ENCODE assay signal across 7 cellular contexts in genomic region chr2:200575957-200576356, GRCh38. TPM values are rescaled to one million over a fixed set of nuclear protein-coding genes. Genes with fewer than 3 reads are reported as not detected.
A peak's percentile ranks its signal among the peaks of the same experiment; 100 is the strongest.
DNase-seq lines count a peak whose midpoint lies in the region; ATAC-seq, FAIRE-seq and TF ChIP-seq lines count a peak whose summit lies in the region.

No MANE protein-coding gene starts in this region.

- H3K4me3 Mint-ChIP-seq in Caco-2 (ENCODE audit: unreplicated experiment): no peak overlapping the region

- H2AFZ ChIP-seq in Karpas-422 (ENCODE audit: low read length): no peak overlapping the region
- no peak overlapping the region for H2AFZ ChIP-seq in K562 (ENCODE audit: low read depth, low read length)
- no peak overlapping the region for H2AFZ ChIP-seq in osteoblast (ENCODE audit: low read length)

- H4K20me1 ChIP-seq in DOHH2 (ENCODE audit: control insufficient read depth, insufficient read depth, low read depth, low read length) (no peaks in the 10 kb centered on the region), Karpas-422 (ENCODE audit: insufficient read depth, low read depth, low read length) (no peaks in the 10 kb centered on the region), K562 (replicated peaks; ENCODE audit: control insufficient read depth, insufficient read depth, low read length) (no peaks in the 10 kb centered on the region), osteoblast (ENCODE audit: insufficient read depth, low read length) (no peaks in the 10 kb centered on the region)

- no peak overlapping the region for H3K4me3 ChIP-seq in DOHH2 (ENCODE audit: low read length)
- H3K4me3 ChIP-seq in Karpas-422 (ENCODE audit: low read length): no peak overlapping the region
- no peak overlapping the region for H3K4me3 ChIP-seq in K562
- no peak overlapping the region for H3K4me3 ChIP-seq in osteoblast (ENCODE audit: insufficient read depth, low read length)
- H3K4me3 ChIP-seq in Caco-2 (ENCODE audit: low read depth, low read length): no peak overlapping the region

- H3K27me3 Mint-ChIP-seq in Caco-2 (ENCODE audit: insufficient read depth, unreplicated experiment): no peaks in the 10 kb centered on the region

- no peak for FAIRE-seq in K562 (lab: Jason Lieb, UNC)

- TF ChIP-seq POLR2A in K562 (conservative IDR thresholded peaks at IDR 0.05): no peak

- peak; percentile 49 for TF ChIP-seq CTCF in DOHH2 (IDR thresholded peaks at IDR 0.05; ENCODE audit: low read depth, low read length, poor library complexity, severe bottlenecking)
- TF ChIP-seq CTCF in K562 (IDR thresholded peaks at IDR 0.05 in 2 of 3, conservative IDR thresholded peaks at IDR 0.05 in 1 of 3; ENCODE audit: insufficient read depth in 2 of 3, low read depth in 1 of 3, low read length in 3 of 3): peak; percentile 6 to 44 (median 13); a peak in 3 of 6 replicates
- peak; percentile 54 for TF ChIP-seq CTCF in osteoblast (IDR thresholded peaks at IDR 0.05; ENCODE audit: extremely low read depth, low read depth, low read length)
- TF ChIP-seq CTCF in Caco-2 (IDR thresholded peaks at IDR 0.05; ENCODE audit: insufficient read depth in 1 of 2, low read depth in 1 of 2, low read length in 1 of 2, severe bottlenecking in 1 of 2, unreplicated experiment in 1 of 2): peak in 1 of 2 experiments; percentile 41

- peak; percentile 44 for DNase-seq in Karpas-422
- no peak for DNase-seq in K562 (ENCODE audit: extremely low read depth in 1 of 4, low spot score in 3 of 4)
- DNase-seq in osteoblast (ENCODE audit: insufficient read length, low spot score, missing footprints): no peak
- no peak for DNase-seq in Caco-2
- no peak for DNase-seq in NK-92 treated with Interleukin-12 subunit alpha and Interleukin-12 subunit beta, amount 100 ng/mL, for 24 hours (lab: John Stamatoyannopoulos, UW)
- no peak for DNase-seq in T1000 (lab: John Stamatoyannopoulos, UW)

- ATAC-seq in K562: no peak

- H3F3A ChIP-seq in DOHH2 (ENCODE audit: control insufficient read depth, insufficient read depth): no peaks in the 10 kb centered on the region

- H3K4me2 ChIP-seq in DOHH2 (ENCODE audit: low read length) (no peak overlapping the region), Karpas-422 (ENCODE audit: low read depth, low read length, poor library complexity, severe bottlenecking) (no peak overlapping the region), K562 (ENCODE audit: insufficient read depth, low read length) (no peak overlapping the region), osteoblast (ENCODE audit: insufficient read depth, low read length) (no peak overlapping the region)

- H3K9ac ChIP-seq in Karpas-422 (ENCODE audit: low read length) (no peak overlapping the region), K562 (ENCODE audit: insufficient read depth in 1 of 2, low read depth in 2 of 2, low read length in 2 of 2) (no peak overlapping the region)

- H3K36me3 ChIP-seq in DOHH2 (ENCODE audit: control insufficient read depth, low read length): peaks cover 58% of the 10 kb centered on the region
- peaks cover 49% of the 10 kb centered on the region for H3K36me3 ChIP-seq in Karpas-422 (ENCODE audit: insufficient read depth, low read length)
- peaks cover 12% of the 10 kb centered on the region; the same call in 2 of the 3 replicates for H3K36me3 ChIP-seq in K562 (ENCODE audit: control insufficient read depth, insufficient read depth, low read length)
- H3K36me3 ChIP-seq in osteoblast (ENCODE audit: insufficient read depth, low read length): no peaks in the 10 kb centered on the region
- H3K36me3 ChIP-seq in Caco-2 (ENCODE audit: control insufficient read depth, insufficient read depth, low read length): no peaks in the 10 kb centered on the region

- H3K36me3 Mint-ChIP-seq in Caco-2 (ENCODE audit: insufficient read depth, unreplicated experiment): peaks cover 7% of the 10 kb centered on the region

- POLR2A ChIA-PET in K562 (lab: Yijun Ruan, JAX): no interaction called here
- POLR2A ChIA-PET in Caco-2 (lab: Charles Lee): no interaction called here

- CTCF ChIA-PET in K562 (lab: Yijun Ruan, JAX; ENCODE audit: low intra/inter-chr PET ratio) (interaction anchor here (0.7 to 1.1 kb wide), 4 partner anchors 94 to 555 kb away, joined by 3 to 7 read pairs (median 4); no protein-coding TSS in a partner anchor), Caco-2 (lab: Charles Lee) (interaction anchor here (0.6 to 0.7 kb wide), 2 partner anchors 41 to 129 kb away, joined by 3 to 5 read pairs; no protein-coding TSS in a partner anchor)

- 32% methylated on average over 2 of the region's 2 CpGs for WGBS in K562 (ENCODE audit: insufficient coverage, low coverage, missing lambda C conversion rate)

- in situ Hi-C loops in K562 (cut with MboI): no loop called here

- H3K4me1 ChIP-seq in DOHH2 (ENCODE audit: control insufficient read depth, low read length) (no peaks in the 10 kb centered on the region), Karpas-422 (ENCODE audit: low read length) (no peaks in the 10 kb centered on the region), K562 (replicated peaks in 1 of 2; ENCODE audit: control insufficient read depth in 2 of 2, insufficient read depth in 2 of 2, low read length in 2 of 2) (no peaks in the 10 kb centered on the region), osteoblast (ENCODE audit: insufficient read depth, low read length) (no peaks in the 10 kb centered on the region), Caco-2 (no peaks in the 10 kb centered on the region)

- H3K27me3 ChIP-seq in DOHH2 (ENCODE audit: control insufficient read depth, low read length) (no peaks in the 10 kb centered on the region), Karpas-422 (ENCODE audit: low read length) (no peaks in the 10 kb centered on the region), K562 (ENCODE audit: control insufficient read depth in 2 of 2, insufficient read depth in 2 of 2, low read length in 2 of 2) (no peaks in the 10 kb centered on the region), osteoblast (ENCODE audit: insufficient read depth, low read length) (no peaks in the 10 kb centered on the region), Caco-2 (replicated peaks; ENCODE audit: control insufficient read depth, insufficient read depth, low read length) (no peaks in the 10 kb centered on the region)

- no peaks in the 10 kb centered on the region for H3K9me2 ChIP-seq in DOHH2 (replicated peaks; ENCODE audit: control insufficient read depth, low read length)
- no peaks in the 10 kb centered on the region for H3K9me2 ChIP-seq in Karpas-422 (replicated peaks; ENCODE audit: insufficient read depth, low read length)

- peaks cover 7% of the 10 kb centered on the region for H3K4me1 Mint-ChIP-seq in Caco-2 (ENCODE audit: low read depth, unreplicated experiment)

- no peak overlapping the region for H3K27ac Mint-ChIP-seq in Caco-2 (ENCODE audit: unreplicated experiment)

- BruUV-seq in K562 (replicated peaks; lab: Mats Ljungman, UMichigan) (no TSS peak), Caco-2 (replicated peaks; lab: Mats Ljungman, UMichigan) (no TSS peak)

- H3K9me3 Mint-ChIP-seq in Caco-2 (ENCODE audit: unreplicated experiment): no peaks in the 10 kb centered on the region

- intact Hi-C loops in K562 (cut with micrococcal nuclease) (loop anchor here (2.0 kb wide), 1 partner anchor 127 kb away; no protein-coding TSS in a partner anchor), Caco-2 (cut with micrococcal nuclease; ENCODE audit: unreplicated experiment) (loop anchor here (5.0 to 10.0 kb wide), 2 partner anchors 94 to 239 kb away; partner anchors contain the start of gene BZW1)

- H3K9me1 ChIP-seq in K562 (ENCODE audit: control insufficient read depth, insufficient read depth, low read length): no peaks in the 10 kb centered on the region

- no peaks in the 10 kb centered on the region for H3K9me3 ChIP-seq in DOHH2 (ENCODE audit: control insufficient read depth, insufficient read depth, low read length)
- no peaks in the 10 kb centered on the region; the same call in 1 of the 2 replicates for H3K9me3 ChIP-seq in Karpas-422 (ENCODE audit: low read length)
- no peaks in the 10 kb centered on the region for H3K9me3 ChIP-seq in K562 (replicated peaks; ENCODE audit: control insufficient read depth, insufficient read depth, low read depth, low read length)
- H3K9me3 ChIP-seq in osteoblast (ENCODE audit: low read depth, low read length): no peaks in the 10 kb centered on the region
- H3K9me3 ChIP-seq in Caco-2: no peaks in the 10 kb centered on the region

- H3K79me2 ChIP-seq in DOHH2 (ENCODE audit: control insufficient read depth, low read length) (no peaks in the 10 kb centered on the region), Karpas-422 (ENCODE audit: low read length) (peaks cover 6% of the 10 kb centered on the region), K562 (ENCODE audit: control insufficient read depth, insufficient read depth, low read length) (no peaks in the 10 kb centered on the region), osteoblast (ENCODE audit: insufficient read depth, low read length) (no peaks in the 10 kb centered on the region)

- peak in 1 of 2 experiments; percentile 30; a peak in 1 of 4 replicates for TF ChIP-seq RAD21 in K562 (CRISPR knock-in tag; conservative IDR thresholded peaks at IDR 0.05 in 1 of 2, IDR thresholded peaks at IDR 0.05 in 1 of 2)

- H3K27ac ChIP-seq in DOHH2 (ENCODE audit: low read depth, low read length) (no peak overlapping the region), Karpas-422 (ENCODE audit: low read length) (no peak overlapping the region), K562 (ENCODE audit: extremely low read depth, low read depth, low read length) (no peak overlapping the region), osteoblast (ENCODE audit: low read depth, low read length) (no peak overlapping the region)

- no peak for TF ChIP-seq EP300 in K562 (IDR thresholded peaks at IDR 0.05; ENCODE audit: low read length)

RNA-seq across cellular contexts. Expression of gene AOX1, which starts 9.9 kb away (rescaled TPM):
- total RNA-seq in Karpas-422 (2014; rRNA removed; shearing (Covaris generic); ENCODE audit: low replicate concordance): 0.37 TPM in 1 of 2 replicates, not detected in the other
- not detected in 2 replicates for total RNA-seq in K562 (2011; cell fraction: chromatin; rRNA removed; ENCODE audit: low replicate concordance)
- 0.92 TPM in 1 of 2 replicates, not detected in the other for total RNA-seq in K562 (2011; cell fraction: nucleolus; rRNA removed)
- total RNA-seq in K562 (2011; cell fraction: nucleoplasm; rRNA removed): not detected in 2 replicates
- total RNA-seq in K562 (2014; rRNA removed) (0.16 TPM in 1 of 2 replicates, not detected in the other), K562 (2014; rRNA removed; fragmentation: Illumina TruSeq; extraction: Trizol) (not detected in 2 replicates), K562 (2015; rRNA removed; fragmentation: Illumina TruSeq; extraction: Trizol) (not detected in 2 replicates), K562 (2021) (0.55 and 0.69 TPM in 2 replicates), osteoblast (76.4 and 87.8 TPM in 2 replicates), Caco-2 (2022) (0.74 and 0.79 TPM in 2 replicates)
- polyA plus RNA-seq in K562 (2011; rRNA removed) (0.10 and 0.20 TPM in 2 replicates), K562 (2014; fragmentation: Illumina TruSeq; extraction: Trizol) (not detected in 2 replicates), K562 (2014; fragmentation: Nextera tagmentation; extraction: Ambion mirVana) (under 1 TPM in 1 of 2 experiments, not detected in 1; 0.20 TPM), K562 (2014; rRNA removed) (not detected in 2 replicates)
- 0.06 and 0.55 TPM in 2 replicates for polyA plus RNA-seq in K562 (2011; cell fraction: cytosol; rRNA removed)
- polyA plus RNA-seq in K562 (2011; cell fraction: nucleus; rRNA removed): 0.23 and 0.37 TPM in 2 replicates
- 0.05 TPM in 1 of 2 replicates, not detected in the other for polyA plus RNA-seq in K562 (2012)
- 0.04 and 0.63 TPM in 2 replicates for polyA minus RNA-seq in K562 (2011; rRNA and poly(A)+ RNA removed)
- 0.73 TPM in 1 of 2 replicates, not detected in the other for polyA minus RNA-seq in K562 (2011; cell fraction: cytosol; rRNA and poly(A)+ RNA removed)
- polyA minus RNA-seq in K562 (2011; cell fraction: nucleus; rRNA and poly(A)+ RNA removed): 0.11 and 0.13 TPM in 2 replicates

RNA-seq across cellular contexts. Expression of gene SGO2, which starts 50.0 kb away (rescaled TPM):
- 14.3 and 32.3 TPM in 2 replicates for total RNA-seq in Karpas-422 (2014; rRNA removed; shearing (Covaris generic); ENCODE audit: low replicate concordance)
- 18.0 and 69.2 TPM in 2 replicates for total RNA-seq in K562 (2011; cell fraction: chromatin; rRNA removed; ENCODE audit: low replicate concordance)
- total RNA-seq in K562 (2011; cell fraction: nucleolus; rRNA removed): 7.3 and 13.6 TPM in 2 replicates
- 30.3 and 46.7 TPM in 2 replicates for total RNA-seq in K562 (2011; cell fraction: nucleoplasm; rRNA removed)
- total RNA-seq in K562 (2014; rRNA removed) (13.7 and 14.5 TPM in 2 replicates), K562 (2014; rRNA removed; fragmentation: Illumina TruSeq; extraction: Trizol) (16.6 and 20.0 TPM in 2 replicates), K562 (2015; rRNA removed; fragmentation: Illumina TruSeq; extraction: Trizol) (15.6 and 16.3 TPM in 2 replicates), K562 (2021) (17.1 and 17.3 TPM in 2 replicates), osteoblast (3.2 and 4.0 TPM in 2 replicates), Caco-2 (2022) (20.1 and 21.3 TPM in 2 replicates)
- polyA plus RNA-seq in K562 (2011; rRNA removed) (17.6 and 24.9 TPM in 2 replicates), K562 (2014; fragmentation: Illumina TruSeq; extraction: Trizol) (20.0 and 25.9 TPM in 2 replicates), K562 (2014; fragmentation: Nextera tagmentation; extraction: Ambion mirVana) (10 to 100 TPM; 15.0 to 18.4 TPM), K562 (2014; rRNA removed) (14.6 and 16.3 TPM in 2 replicates)
- 1.2 and 3.1 TPM in 2 replicates for polyA plus RNA-seq in K562 (2011; cell fraction: cytosol; rRNA removed)
- 7.8 and 10.8 TPM in 2 replicates for polyA plus RNA-seq in K562 (2011; cell fraction: nucleus; rRNA removed)
- 12.6 and 13.1 TPM in 2 replicates for polyA plus RNA-seq in K562 (2012)
- 33.6 and 40.4 TPM in 2 replicates for polyA minus RNA-seq in K562 (2011; rRNA and poly(A)+ RNA removed)
- polyA minus RNA-seq in K562 (2011; cell fraction: cytosol; rRNA and poly(A)+ RNA removed): 7.1 and 10.0 TPM in 2 replicates
- 29.9 and 41.8 TPM in 2 replicates for polyA minus RNA-seq in K562 (2011; cell fraction: nucleus; rRNA and poly(A)+ RNA removed)

Comparison
In these comparisons a context has a peak if more than half of its experiments do, and no peak if none do; other contexts are left out.
1. RNA of gene AOX1, which starts 9.9 kb away (total RNA-seq): 76.4 to 87.8 TPM in osteoblast; 0.74 to 0.79 TPM in Caco-2, 0.37 TPM in Karpas-422 and 0.16 to 0.92 TPM in K562; every median in the first group is over 10 times any median in the second.